Comparison of ENCODE assay signal across 8 cellular contexts in the genomic region with DNA sequence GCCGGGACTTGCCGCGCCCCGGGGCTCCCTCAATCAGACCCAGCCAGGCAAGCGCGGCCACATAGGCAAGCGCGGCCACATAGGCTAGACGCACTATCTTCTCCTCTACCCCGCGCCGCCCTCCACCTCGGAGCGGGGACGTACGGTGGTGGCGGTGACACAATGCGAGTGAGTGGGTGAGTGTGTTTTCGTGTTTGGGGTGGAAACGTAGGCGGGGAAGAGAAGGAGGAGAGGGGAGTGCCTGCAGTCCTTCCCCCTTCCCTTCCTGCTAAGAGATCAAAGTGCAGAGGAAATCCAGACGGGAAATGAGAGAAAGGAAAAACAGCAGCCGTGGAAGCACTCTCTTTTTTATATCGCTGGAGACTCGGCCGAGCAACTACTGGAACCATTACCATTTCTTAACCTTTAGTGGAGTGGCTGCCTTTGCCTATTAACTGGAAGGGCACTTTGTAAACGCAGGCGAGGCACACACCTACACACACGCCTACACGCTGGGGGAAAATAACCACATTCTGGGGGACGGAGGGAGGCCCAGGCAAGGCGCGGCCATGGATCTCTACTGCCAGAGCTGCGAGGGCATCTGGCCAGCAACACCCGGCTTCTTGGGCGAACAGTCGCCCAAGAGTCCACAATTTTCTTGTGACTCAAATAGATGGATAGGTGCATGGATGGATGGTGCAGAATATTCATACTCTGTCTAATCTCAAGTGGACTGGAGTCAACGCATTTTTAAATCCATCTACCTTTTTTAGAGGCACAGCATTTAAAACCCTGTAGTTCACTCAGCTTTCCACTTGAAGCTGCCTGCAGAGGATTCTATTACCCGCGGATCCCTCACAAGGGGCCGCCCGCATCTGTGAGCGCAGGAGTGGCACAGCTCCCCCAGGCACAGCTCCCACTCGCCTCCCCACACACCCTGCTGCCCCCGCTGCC. TPM values are rescaled to one million over a fixed set of nuclear protein-coding genes. Genes with fewer than 3 reads are reported as not detected.
A peak's percentile ranks its signal among the peaks of the same experiment; 100 is the strongest.
DNase-seq lines count a peak whose midpoint lies in the region; TF ChIP-seq lines count a peak whose summit lies in the region.

No MANE protein-coding gene starts in this region.

- H3K27me3 Mint-ChIP-seq in CD14-positive monocyte (ENCODE audit: low read depth in 3 of 3) (peaks cover 57 to 65% (median 64%) of the 10 kb centered on the region in 3 donors), progenitor cell of endocrine pancreas (peaks cover 57% of the 10 kb centered on the region)
- H3K27me3 Mint-ChIP-seq in activated T-helper 2 cell treated with anti-CD3 and anti-CD28 coated beads, Interferon-gamma antibody, Interleukin-2, Interleukin-4, amounts not matched to agents 10 μg/mL and 5 μg/mL and 100 μg/mL, durations not matched to agents 14 hours and 24 hours and 36 hours (ENCODE audit: low read depth) = peaks cover 45% of the 10 kb centered on the region

- H3K79me2 ChIP-seq in MM.1S (ENCODE audit: low read length) = no peaks in the 10 kb centered on the region

- no peaks in the 10 kb centered on the region for H3K4me1 ChIP-seq in MM.1S (ENCODE audit: low read length)
- H3K4me1 ChIP-seq in adrenal gland (replicated peaks in 1 of 2) = no peaks in the 10 kb centered on the region
- H3K4me1 ChIP-seq in left ventricle myocardium inferior = peaks cover 34% of the 10 kb centered on the region

- no peak overlapping the region for H3K9ac ChIP-seq in MM.1S (ENCODE audit: low read length)

- peak overlapping the region in 2 of 7 donors; percentile 16 to 76 for H3K27ac Mint-ChIP-seq in CD14-positive monocyte
- H3K27ac Mint-ChIP-seq in progenitor cell of endocrine pancreas = peak overlapping the region; percentile 90
- no peak overlapping the region for H3K27ac Mint-ChIP-seq in activated T-helper 2 cell treated with anti-CD3 and anti-CD28 coated beads, Interferon-gamma antibody, Interleukin-2, Interleukin-4, amounts not matched to agents 10 μg/mL and 5 μg/mL and 100 μg/mL, durations not matched to agents 14 hours and 24 hours and 36 hours

- WGBS in adrenal gland, 4 donors = 2 to 4% (median 4%) methylated on average over 37 to 45 of the region's 45 CpGs

- peaks cover 25% of the 10 kb centered on the region for H3K4me1 Mint-ChIP-seq in CD14-positive monocyte
- H3K4me1 Mint-ChIP-seq in progenitor cell of endocrine pancreas (ENCODE audit: low read depth) = peaks cover 16% of the 10 kb centered on the region
- peaks cover 8% of the 10 kb centered on the region for H3K4me1 Mint-ChIP-seq in activated T-helper 2 cell treated with anti-CD3 and anti-CD28 coated beads, Interferon-gamma antibody, Interleukin-2, Interleukin-4, amounts not matched to agents 10 μg/mL and 5 μg/mL and 100 μg/mL, durations not matched to agents 14 hours and 24 hours and 36 hours (ENCODE audit: low read depth)

- DNase-seq in CD14-positive monocyte (ENCODE audit: low spot score) = no peak
- DNase-seq in MM.1S = no peak
- DNase-seq in adrenal gland = peak in 6 of 7 donors; percentile 22 to 62 (median 33)
- peak; percentile 18 for DNase-seq in left ventricle myocardium inferior
- DNase-seq in progenitor cell of endocrine pancreas (ENCODE audit: low spot score, unreplicated experiment) = peak; percentile 33
- no peak for DNase-seq in activated T-helper 2 cell treated with anti-CD3 and anti-CD28 coated beads, Interferon-gamma antibody, Interleukin-2, Interleukin-4, amounts not matched to agents 10 μg/mL and 5 μg/mL and 100 μg/mL, durations not matched to agents 14 hours and 24 hours and 36 hours (ENCODE audit: low spot score)
- no peak for DNase-seq in activated CD4-positive, CD25-positive, alpha-beta regulatory T cell treated with anti-CD3 and anti-CD28 coated beads, Interleukin-2, amount 50 U/mL, for 72 hours
- no peak for DNase-seq in MV-4-11 (lab: John Stamatoyannopoulos, UW)

- peak in 1 of 2 donors; percentile 65 for TF ChIP-seq POLR2A in adrenal gland (IDR thresholded peaks at IDR 0.05)

- H3K4me3 Mint-ChIP-seq in CD14-positive monocyte (peak overlapping the region; percentile 54 to 90), progenitor cell of endocrine pancreas (ENCODE audit: low read depth) (peak overlapping the region; percentile 84)
- no peak overlapping the region for H3K4me3 Mint-ChIP-seq in activated T-helper 2 cell treated with anti-CD3 and anti-CD28 coated beads, Interferon-gamma antibody, Interleukin-2, Interleukin-4, amounts not matched to agents 10 μg/mL and 5 μg/mL and 100 μg/mL, durations not matched to agents 14 hours and 24 hours and 36 hours (ENCODE audit: low read depth)

- peaks cover 0 to 8% of the 10 kb centered on the region in 2 donors for H3K36me3 Mint-ChIP-seq in CD14-positive monocyte
- H3K36me3 Mint-ChIP-seq in progenitor cell of endocrine pancreas (ENCODE audit: insufficient read depth) = no peaks in the 10 kb centered on the region
- H3K36me3 Mint-ChIP-seq in activated T-helper 2 cell treated with anti-CD3 and anti-CD28 coated beads, Interferon-gamma antibody, Interleukin-2, Interleukin-4, amounts not matched to agents 10 μg/mL and 5 μg/mL and 100 μg/mL, durations not matched to agents 14 hours and 24 hours and 36 hours (ENCODE audit: low read depth) = no peaks in the 10 kb centered on the region

- TF ChIP-seq CTCF in CD14-positive monocyte (IDR thresholded peaks at IDR 0.05) = no peak
- TF ChIP-seq CTCF in MM.1S (IDR thresholded peaks at IDR 0.05; ENCODE audit: low read length) = no peak
- TF ChIP-seq CTCF in adrenal gland (IDR thresholded peaks at IDR 0.05) = no peak
- TF ChIP-seq CTCF in left ventricle myocardium inferior (IDR thresholded peaks at IDR 0.05; ENCODE audit: borderline replicate concordance) = no peak
- no peak for TF ChIP-seq CTCF in progenitor cell of endocrine pancreas (IDR thresholded peaks at IDR 0.05; ENCODE audit: unreplicated experiment)

- H3K27ac ChIP-seq in MM.1S (ENCODE audit: low read length) (no peak overlapping the region), adrenal gland (peak overlapping the region in 3 of 5 donors; percentile 26 to 67 (median 64)), left ventricle myocardium inferior (replicated peaks) (peak overlapping the region; percentile 63)

- peaks cover 0 to 14% (median 9%) of the 10 kb centered on the region in 7 donors for H3K9me3 Mint-ChIP-seq in CD14-positive monocyte
- H3K9me3 Mint-ChIP-seq in progenitor cell of endocrine pancreas (ENCODE audit: low read depth) = no peaks in the 10 kb centered on the region
- H3K9me3 Mint-ChIP-seq in activated T-helper 2 cell treated with anti-CD3 and anti-CD28 coated beads, Interferon-gamma antibody, Interleukin-2, Interleukin-4, amounts not matched to agents 10 μg/mL and 5 μg/mL and 100 μg/mL, durations not matched to agents 14 hours and 24 hours and 36 hours = no peaks in the 10 kb centered on the region

- intact Hi-C loops in CD14-positive monocyte (cut with micrococcal nuclease) (no loop called here), adrenal gland (cut with DNase I) (loop anchor here in 1 of 2 donors (10.0 kb wide), 1 partner anchor 98 kb away; no protein-coding TSS in a partner anchor), left ventricle myocardium inferior (cut with micrococcal nuclease) (loop anchor here (10.0 kb wide), 1 partner anchor 108 kb away; no protein-coding TSS in a partner anchor)
- intact Hi-C loops in activated T-helper 2 cell treated with anti-CD3 and anti-CD28 coated beads, Interferon-gamma antibody, Interleukin-2, Interleukin-4, amounts not matched to agents 10 μg/mL and 5 μg/mL and 100 μg/mL, durations not matched to agents 14 hours and 24 hours and 36 hours (cut with micrococcal nuclease) = loop anchor here (5.0 kb wide), 1 partner anchor 665 kb away; no protein-coding TSS in a partner anchor

- no peaks in the 10 kb centered on the region; the same call in 1 of the 2 replicates for H3K27me3 ChIP-seq in MM.1S (replicated peaks; ENCODE audit: insufficient read depth, low read length)
- peaks cover 16% of the 10 kb centered on the region for H3K27me3 ChIP-seq in adrenal gland
- H3K27me3 ChIP-seq in left ventricle myocardium inferior (ENCODE audit: low read depth) = peaks cover 68% of the 10 kb centered on the region

- H3K9me3 ChIP-seq in MM.1S (replicated peaks; ENCODE audit: insufficient read depth, low read length) (no peaks in the 10 kb centered on the region), adrenal gland (replicated peaks in 1 of 3) (no peaks in the 10 kb centered on the region), left ventricle myocardium inferior (replicated peaks) (no peaks in the 10 kb centered on the region)

- no peak overlapping the region for H2AFZ ChIP-seq in MM.1S (ENCODE audit: low read length)

- no peaks in the 10 kb centered on the region for H4K20me1 ChIP-seq in MM.1S (ENCODE audit: insufficient read depth, low read length)

- no peaks in the 10 kb centered on the region for H3F3A ChIP-seq in MM.1S (ENCODE audit: insufficient read depth, low read length)

- peak overlapping the region; percentile 33 for H3K4me3 ChIP-seq in MM.1S (ENCODE audit: low read length)
- H3K4me3 ChIP-seq in adrenal gland = peak overlapping the region in 2 of 4 donors; percentile 41 to 59
- peak overlapping the region; percentile 67 for H3K4me3 ChIP-seq in left ventricle myocardium inferior

- peak overlapping the region; percentile 89 for H3K4me2 ChIP-seq in MM.1S (ENCODE audit: low read depth, low read length)

- no peaks in the 10 kb centered on the region for H3K9me2 ChIP-seq in MM.1S (replicated peaks; ENCODE audit: insufficient read depth, low read length)

- H3K36me3 ChIP-seq in MM.1S (replicated peaks; ENCODE audit: insufficient read depth, low read length) (no peaks in the 10 kb centered on the region), adrenal gland (replicated peaks in 1 of 2) (no peaks in the 10 kb centered on the region), left ventricle myocardium inferior (no peaks in the 10 kb centered on the region)

RNA-seq across cellular contexts. Expression of gene EDIL3, which starts 2.1 kb away (rescaled TPM):
- polyA plus RNA-seq in CD14-positive monocyte = under 1 TPM in 1 of 2 donors, not detected in 1; 0.09 TPM
- 10 to 100 TPM in 7 of 8 donors, 1 to 10 TPM in 1; 8.7 to 59.7 (median 18.3) TPM for total RNA-seq in adrenal gland
- polyA plus RNA-seq in adrenal gland = 1 to 10 TPM; 5.5 to 8.8 (median 8.7) TPM
- 3.5 TPM for total RNA-seq in left ventricle myocardium inferior
- total RNA-seq in progenitor cell of endocrine pancreas = 4.8 and 5.6 TPM in 2 replicates
- total RNA-seq in activated T-helper 2 cell treated with anti-CD3 and anti-CD28 coated beads, Interferon-gamma antibody, Interleukin-2, Interleukin-4, amounts not matched to agents 10 μg/mL and 5 μg/mL and 100 μg/mL, durations not matched to agents 14 hours and 24 hours and 36 hours = not detected in 2 replicates

Comparison
In these comparisons a context has a peak if more than half of its experiments do, and no peak if none do; other contexts are left out.
1. DNase-seq: peak in adrenal gland (6 of 7), left ventricle myocardium inferior (single experiment) and progenitor cell of endocrine pancreas (single experiment); none in CD14-positive monocyte (single experiment), MM.1S (single experiment), activated T-helper 2 cell treated with anti-CD3 and anti-CD28 coated beads, Interferon-gamma antibody, Interleukin-2, Interleukin-4, amounts not matched to agents 10 μg/mL and 5 μg/mL and 100 μg/mL, durations not matched to agents 14 hours and 24 hours and 36 hours (single experiment), activated CD4-positive, CD25-positive, alpha-beta regulatory T cell treated with anti-CD3 and anti-CD28 coated beads, Interleukin-2, amount 50 U/mL, for 72 hours (single experiment) and MV-4-11 (single experiment).
2. intact Hi-C loops: an anchor here in left ventricle myocardium inferior (10.0 kb wide) and activated T-helper 2 cell treated with anti-CD3 and anti-CD28 coated beads, Interferon-gamma antibody, Interleukin-2, Interleukin-4, amounts not matched to agents 10 μg/mL and 5 μg/mL and 100 μg/mL, durations not matched to agents 14 hours and 24 hours and 36 hours (5.0 kb wide); none called in CD14-positive monocyte.